9 cellular contexts compared by ENCODE assay signal in genomic region chr7:121039994-121040393, GRCh38. TPM values are rescaled to one million over a fixed set of nuclear protein-coding genes. Genes with fewer than 3 reads are reported as not detected.
"Had no signal": no experiment of that assay in that cellular context is flagged by ENCODE, and none has a peak within 500 bp of the region (broad histone marks: within the 10 kb centered on the region; RNA-seq: fewer than 3 reads in every experiment).

No MANE protein-coding gene starts in this region.

- H3K27ac ChIP-seq: GM23248, HL-60 had no signal

- H3K9me3 Mint-ChIP-seq: HFFc6 had no signal

- H3K4me1 Mint-ChIP-seq: IgD-negative memory B cell had no signal

- ATAC-seq: HCT116, HepG2 had no signal

- DNase-seq: GM23248, GOT3, H7, HFFc6 had no signal

- H3K4me3 Mint-ChIP-seq: HFFc6, IgD-negative memory B cell had no signal

- H3K4me1 ChIP-seq: HAP-1 had no signal

- H3K27ac Mint-ChIP-seq: HFFc6, IgD-negative memory B cell had no signal

- H3K36me3 ChIP-seq: HAP-1 had no signal

- H3K4me3 ChIP-seq: GM23248, HAP-1 had no signal

- H3K9me3 ChIP-seq: HAP-1 had no signal

RNA-seq across cellular contexts. Expression of gene CPED1, which starts 51.5 kb away (rescaled TPM):
- total RNA-seq: H7 had no signal
